In the genomic region with DNA sequence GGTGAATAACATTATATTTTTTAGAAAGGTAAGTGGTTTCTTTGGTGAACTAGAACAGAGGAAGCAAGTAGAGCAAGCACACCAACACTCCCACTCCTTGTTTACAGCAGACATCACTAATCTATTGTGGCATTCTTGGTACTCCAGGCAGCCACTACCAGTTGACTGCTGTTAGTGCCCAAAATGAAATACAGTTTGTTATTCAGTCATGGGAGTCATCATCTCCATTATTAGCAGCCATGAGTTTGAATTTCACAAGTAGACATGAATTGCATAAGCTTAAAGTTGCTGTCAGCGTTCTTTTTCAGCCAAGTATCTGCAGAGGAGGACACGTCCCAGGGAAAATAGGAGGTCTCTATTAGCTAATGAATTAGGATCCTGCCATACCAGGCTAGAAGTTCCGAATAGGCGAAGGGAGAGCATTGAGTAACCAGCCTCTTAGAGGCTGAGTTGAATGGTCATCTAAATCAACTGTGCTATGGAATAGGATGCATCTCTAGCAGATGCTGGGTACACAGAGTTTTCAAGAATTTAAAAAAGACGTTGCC, we compare ENCODE assay signal across 20 cellular contexts.
DNase-seq lines count a peak whose midpoint lies in the region; ATAC-seq and TF ChIP-seq lines count a peak whose summit lies in the region.
"Had no signal": no experiment of that assay in that cellular context is flagged by ENCODE, and none has a peak within 500 bp of the region (broad histone marks: within the 10 kb centered on the region; RNA-seq: fewer than 3 reads in every experiment).

No MANE protein-coding gene starts in this region.

- H3K4me1 ChIP-seq in psoas muscle (peaks cover 6% of the 10 kb centered on the region), vagina (no peaks in the 10 kb centered on the region)

- POLR2A ChIA-PET in activated CD4-positive, alpha-beta T cell treated with anti-CD3 and anti-CD28 coated beads for 36 hours (lab: Charles Lee), result interaction anchor here (0.6 kb wide), 1 partner anchor 23 kb away, joined by 3 read pairs; no protein-coding TSS in a partner anchor
- POLR2A ChIA-PET in CD4-positive, alpha-beta T cell (lab: Charles Lee), result no interaction called here

- no peak overlapping the region for H3K27ac ChIP-seq in CD4-positive, alpha-beta T cell (ENCODE audit: low read depth, low read length)
- H3K27ac ChIP-seq in psoas muscle (peak overlapping the region; percentile 54), vagina (no peak overlapping the region)

- intact Hi-C loops in activated CD4-positive, alpha-beta T cell treated with anti-CD3 and anti-CD28 coated beads for 36 hours (cut with DNase I, micrococcal nuclease), result loop anchor here in 1 of 2 experiments (2.0 kb wide), 1 partner anchor 29 kb away; no protein-coding TSS in a partner anchor
- intact Hi-C loops in CD4-positive, alpha-beta T cell (cut with DNase I, micrococcal nuclease), result no loop called here
- intact Hi-C loops in psoas muscle (cut with DNase I), result no loop called here
- intact Hi-C loops in sciatic nerve (cut with DNase I), result no loop called here
- intact Hi-C loops in vagina (cut with DNase I), result no loop called here

- peaks cover 26% of the 10 kb centered on the region for H3K9me3 Mint-ChIP-seq in activated CD4-positive, alpha-beta T cell treated with anti-CD3 and anti-CD28 coated beads for 36 hours (ENCODE audit: low read depth)
- peaks cover 10% of the 10 kb centered on the region for H3K9me3 Mint-ChIP-seq in CD4-positive, alpha-beta T cell
- peaks cover 17% of the 10 kb centered on the region for H3K9me3 Mint-ChIP-seq in activated T-helper 17 cell treated with anti-CD3 and anti-CD28 coated beads, Interleukin-2, amount 50 U/mL, for 72 hours

- no peak for TF ChIP-seq POLR2A in vagina (IDR thresholded peaks at IDR 0.05)

- no peaks in the 10 kb centered on the region for H3K36me3 ChIP-seq in psoas muscle (ENCODE audit: insufficient read depth in 1 of 2, low read depth in 1 of 2)
- no peaks in the 10 kb centered on the region for H3K36me3 ChIP-seq in vagina

- DNase-seq in activated CD4-positive, alpha-beta T cell treated with anti-CD3 and anti-CD28 coated beads for 36 hours, result no peak
- no peak for DNase-seq in activated CD4-positive, alpha-beta T cell treated with anti-CD3 and anti-CD28 coated beads for 1 hour
- no peak for DNase-seq in CD4-positive, alpha-beta T cell
- no peak for DNase-seq in psoas muscle
- no peak for DNase-seq in sciatic nerve (ENCODE audit: low spot score)
- no peak for DNase-seq in vagina (ENCODE audit: extremely low spot score in 2 of 2)
- DNase-seq: 8988T, AML-193, C1 segment of cervical spinal cord, DMS53, GDM1, Kasumi-1, NCI-H1417, NCI-H1694 treated with DMSO at 0.1 percent for 48 hours, NCI-H2081 treated with DMSO at 0.1 percent for 48 hours, NCI-H2171 treated with DMSO at 0.1 percent for 48 hours, NCI-H526, Right ventricle myocardium superior had no signal

- peak overlapping the region; percentile 34 for H3K27ac Mint-ChIP-seq in activated CD4-positive, alpha-beta T cell treated with anti-CD3 and anti-CD28 coated beads for 36 hours
- peak overlapping the region; percentile 3 for H3K27ac Mint-ChIP-seq in CD4-positive, alpha-beta T cell
- peak overlapping the region; percentile 85 for H3K27ac Mint-ChIP-seq in activated T-helper 17 cell treated with anti-CD3 and anti-CD28 coated beads, Interleukin-2, amount 50 U/mL, for 72 hours

- H3K36me3 Mint-ChIP-seq in activated CD4-positive, alpha-beta T cell treated with anti-CD3 and anti-CD28 coated beads for 36 hours (ENCODE audit: low read depth), result peaks cover 30% of the 10 kb centered on the region
- H3K36me3 Mint-ChIP-seq in CD4-positive, alpha-beta T cell (ENCODE audit: low read depth), result peaks cover 27% of the 10 kb centered on the region
- peaks cover 25% of the 10 kb centered on the region for H3K36me3 Mint-ChIP-seq in activated T-helper 17 cell treated with anti-CD3 and anti-CD28 coated beads, Interleukin-2, amount 50 U/mL, for 72 hours (ENCODE audit: low read depth)

- 44 to 83% (median 46%) methylated on average over 5 of the region's 5 CpGs for WGBS in psoas muscle, 3 donors

- H3K4me1 Mint-ChIP-seq in activated CD4-positive, alpha-beta T cell treated with anti-CD3 and anti-CD28 coated beads for 36 hours, result peaks cover 47% of the 10 kb centered on the region
- peaks cover 28% of the 10 kb centered on the region for H3K4me1 Mint-ChIP-seq in CD4-positive, alpha-beta T cell (ENCODE audit: low read depth)
- H3K4me1 Mint-ChIP-seq in activated T-helper 17 cell treated with anti-CD3 and anti-CD28 coated beads, Interleukin-2, amount 50 U/mL, for 72 hours, result peaks cover 39% of the 10 kb centered on the region

- H3K9me3 ChIP-seq in CD4-positive, alpha-beta T cell (ENCODE audit: control insufficient read depth, low read length), result peaks cover 15% of the 10 kb centered on the region
- H3K9me3 ChIP-seq in psoas muscle, result peaks cover 5% of the 10 kb centered on the region
- H3K9me3 ChIP-seq in vagina, result no peaks in the 10 kb centered on the region

- ATAC-seq in activated CD4-positive, alpha-beta T cell treated with anti-CD3 and anti-CD28 coated beads for 36 hours, result no peak
- no peak for ATAC-seq in CD4-positive, alpha-beta T cell (ENCODE audit: poor library complexity)
- peak; percentile 14 for ATAC-seq in activated T-helper 17 cell treated with anti-CD3 and anti-CD28 coated beads, Interleukin-2, amount 50 U/mL, for 72 hours (replicated peaks)
- ATAC-seq in psoas muscle, result peak; percentile 78 to 91 (median 86)
- ATAC-seq in sciatic nerve, result no peak
- ATAC-seq in HG03565 (IDR thresholded peaks at IDR 0.05; ENCODE audit: unreplicated experiment), result no peak

- TF ChIP-seq CTCF in CD4-positive, alpha-beta T cell (IDR thresholded peaks at IDR 0.05), result no peak
- no peak for TF ChIP-seq CTCF in psoas muscle (IDR thresholded peaks at IDR 0.05)
- TF ChIP-seq CTCF in vagina (IDR thresholded peaks at IDR 0.05), result no peak

- CTCF ChIA-PET in activated CD4-positive, alpha-beta T cell treated with anti-CD3 and anti-CD28 coated beads for 36 hours (lab: Charles Lee), result interaction anchor here (0.7 to 2.7 kb wide), 2 partner anchors 10 to 233 kb away, joined by 3 to 15 read pairs; no protein-coding TSS in a partner anchor
- CTCF ChIA-PET in CD4-positive, alpha-beta T cell (lab: Charles Lee), result interaction anchor here (0.9 kb wide), 1 partner anchor 185 kb away, joined by 3 read pairs; no protein-coding TSS in a partner anchor

- H3K27me3 Mint-ChIP-seq in activated CD4-positive, alpha-beta T cell treated with anti-CD3 and anti-CD28 coated beads for 36 hours, result no peaks in the 10 kb centered on the region
- H3K27me3 Mint-ChIP-seq in CD4-positive, alpha-beta T cell, result no peaks in the 10 kb centered on the region
- H3K27me3 Mint-ChIP-seq in activated T-helper 17 cell treated with anti-CD3 and anti-CD28 coated beads, Interleukin-2, amount 50 U/mL, for 72 hours, result no peaks in the 10 kb centered on the region

- H3K4me3 Mint-ChIP-seq in activated CD4-positive, alpha-beta T cell treated with anti-CD3 and anti-CD28 coated beads for 36 hours, result no peak overlapping the region
- no peak overlapping the region for H3K4me3 Mint-ChIP-seq in CD4-positive, alpha-beta T cell
- H3K4me3 Mint-ChIP-seq in activated T-helper 17 cell treated with anti-CD3 and anti-CD28 coated beads, Interleukin-2, amount 50 U/mL, for 72 hours, result peak overlapping the region; percentile 86

- no peaks in the 10 kb centered on the region for H3K27me3 ChIP-seq in CD4-positive, alpha-beta T cell (ENCODE audit: control insufficient read depth, insufficient read depth, low read length)
- H3K27me3 ChIP-seq in psoas muscle (ENCODE audit: insufficient read depth in 3 of 3, low read length in 2 of 3) (no peaks in the 10 kb centered on the region), vagina (no peaks in the 10 kb centered on the region)

- H3K4me3 ChIP-seq in psoas muscle, result no peak overlapping the region
- H3K4me3 ChIP-seq in vagina, result no peak overlapping the region

Comparison
In these comparisons a context has a peak if more than half of its experiments do, and no peak if none do; other contexts are left out.
1. ATAC-seq: peak in activated T-helper 17 cell treated with anti-CD3 and anti-CD28 coated beads, Interleukin-2, amount 50 U/mL, for 72 hours (single experiment) and psoas muscle (4 of 4); none in activated CD4-positive, alpha-beta T cell treated with anti-CD3 and anti-CD28 coated beads for 36 hours (single experiment), CD4-positive, alpha-beta T cell (single experiment), sciatic nerve (single experiment) and HG03565 (single experiment).
2. H3K27ac Mint-ChIP-seq: peak in every context shown above with its lines; median percentile 85 in activated T-helper 17 cell treated with anti-CD3 and anti-CD28 coated beads, Interleukin-2, amount 50 U/mL, for 72 hours; 34 in activated CD4-positive, alpha-beta T cell treated with anti-CD3 and anti-CD28 coated beads for 36 hours; 3 in CD4-positive, alpha-beta T cell.